ENCODE assay signal across 1 cellular context in the genomic region with DNA sequence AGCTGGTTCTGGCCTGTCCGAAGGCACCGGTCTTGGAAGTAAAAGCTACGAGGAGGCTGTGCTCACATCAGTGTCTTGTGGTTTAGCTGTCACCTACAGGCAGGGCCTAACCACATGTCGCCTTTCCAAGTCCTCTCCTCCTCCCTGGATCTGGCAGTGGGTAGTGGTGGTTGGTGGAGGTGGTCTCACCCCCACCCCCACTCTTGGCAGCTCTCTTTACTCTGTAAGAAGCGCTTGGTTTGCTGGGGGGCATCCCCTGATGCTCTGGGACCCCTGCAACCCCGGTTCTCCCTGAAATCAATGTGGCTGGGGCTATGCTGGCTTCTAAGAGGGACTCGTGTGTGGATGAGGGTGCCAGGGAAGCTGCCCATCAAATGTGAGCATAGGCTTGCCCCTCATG.
TF ChIP-seq lines count a peak whose summit lies in the region.

No MANE protein-coding gene starts in this region.

TF ChIP-seq in HEK293, 187 proteins besides CTCF, POLR2A, EP300 and RAD21:
- TF ChIP-seq, protein P1, sequence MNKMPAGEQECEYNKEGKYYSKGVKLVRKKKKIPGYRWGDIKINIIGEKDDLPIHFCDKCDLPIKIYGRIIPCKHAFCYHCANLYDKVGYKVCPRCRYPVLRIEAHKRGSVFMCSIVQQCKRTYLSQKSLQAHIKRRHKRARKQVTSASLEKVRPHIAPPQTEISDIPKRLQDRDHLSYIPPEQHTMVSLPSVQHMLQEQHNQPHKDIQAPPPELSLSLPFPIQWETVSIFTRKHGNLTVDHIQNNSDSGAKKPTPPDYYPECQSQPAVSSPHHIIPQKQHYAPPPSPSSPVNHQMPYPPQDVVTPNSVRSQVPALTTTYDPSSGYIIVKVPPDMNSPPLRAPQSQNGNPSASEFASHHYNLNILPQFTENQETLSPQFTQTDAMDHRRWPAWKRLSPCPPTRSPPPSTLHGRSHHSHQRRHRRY (tag by site-specific recombination; IDR thresholded peaks at IDR 0.05), result no peak
- TF ChIP-seq, protein P2, sequence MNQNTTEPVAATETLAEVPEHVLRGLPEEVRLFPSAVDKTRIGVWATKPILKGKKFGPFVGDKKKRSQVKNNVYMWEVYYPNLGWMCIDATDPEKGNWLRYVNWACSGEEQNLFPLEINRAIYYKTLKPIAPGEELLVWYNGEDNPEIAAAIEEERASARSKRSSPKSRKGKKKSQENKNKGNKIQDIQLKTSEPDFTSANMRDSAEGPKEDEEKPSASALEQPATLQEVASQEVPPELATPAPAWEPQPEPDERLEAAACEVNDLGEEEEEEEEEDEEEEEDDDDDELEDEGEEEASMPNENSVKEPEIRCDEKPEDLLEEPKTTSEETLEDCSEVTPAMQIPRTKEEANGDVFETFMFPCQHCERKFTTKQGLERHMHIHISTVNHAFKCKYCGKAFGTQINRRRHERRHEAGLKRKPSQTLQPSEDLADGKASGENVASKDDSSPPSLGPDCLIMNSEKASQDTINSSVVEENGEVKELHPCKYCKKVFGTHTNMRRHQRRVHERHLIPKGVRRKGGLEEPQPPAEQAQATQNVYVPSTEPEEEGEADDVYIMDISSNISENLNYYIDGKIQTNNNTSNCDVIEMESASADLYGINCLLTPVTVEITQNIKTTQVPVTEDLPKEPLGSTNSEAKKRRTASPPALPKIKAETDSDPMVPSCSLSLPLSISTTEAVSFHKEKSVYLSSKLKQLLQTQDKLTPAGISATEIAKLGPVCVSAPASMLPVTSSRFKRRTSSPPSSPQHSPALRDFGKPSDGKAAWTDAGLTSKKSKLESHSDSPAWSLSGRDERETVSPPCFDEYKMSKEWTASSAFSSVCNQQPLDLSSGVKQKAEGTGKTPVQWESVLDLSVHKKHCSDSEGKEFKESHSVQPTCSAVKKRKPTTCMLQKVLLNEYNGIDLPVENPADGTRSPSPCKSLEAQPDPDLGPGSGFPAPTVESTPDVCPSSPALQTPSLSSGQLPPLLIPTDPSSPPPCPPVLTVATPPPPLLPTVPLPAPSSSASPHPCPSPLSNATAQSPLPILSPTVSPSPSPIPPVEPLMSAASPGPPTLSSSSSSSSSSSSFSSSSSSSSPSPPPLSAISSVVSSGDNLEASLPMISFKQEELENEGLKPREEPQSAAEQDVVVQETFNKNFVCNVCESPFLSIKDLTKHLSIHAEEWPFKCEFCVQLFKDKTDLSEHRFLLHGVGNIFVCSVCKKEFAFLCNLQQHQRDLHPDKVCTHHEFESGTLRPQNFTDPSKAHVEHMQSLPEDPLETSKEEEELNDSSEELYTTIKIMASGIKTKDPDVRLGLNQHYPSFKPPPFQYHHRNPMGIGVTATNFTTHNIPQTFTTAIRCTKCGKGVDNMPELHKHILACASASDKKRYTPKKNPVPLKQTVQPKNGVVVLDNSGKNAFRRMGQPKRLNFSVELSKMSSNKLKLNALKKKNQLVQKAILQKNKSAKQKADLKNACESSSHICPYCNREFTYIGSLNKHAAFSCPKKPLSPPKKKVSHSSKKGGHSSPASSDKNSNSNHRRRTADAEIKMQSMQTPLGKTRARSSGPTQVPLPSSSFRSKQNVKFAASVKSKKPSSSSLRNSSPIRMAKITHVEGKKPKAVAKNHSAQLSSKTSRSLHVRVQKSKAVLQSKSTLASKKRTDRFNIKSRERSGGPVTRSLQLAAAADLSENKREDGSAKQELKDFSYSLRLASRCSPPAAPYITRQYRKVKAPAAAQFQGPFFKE (tag by site-specific recombination; IDR thresholded peaks at IDR 0.05; ENCODE audit: borderline replicate concordance), result no peak
- TF ChIP-seq ZNF521 (tag by site-specific recombination; IDR thresholded peaks at IDR 0.05), result no peak
- 0 out of 2 replicates have a peak, but pooled peaks have one; percentile 10 for TF ChIP-seq SCRT2 (tag by site-specific recombination; IDR thresholded peaks at IDR 0.05)
